ENCODE assay signal across 8 cellular contexts in genomic region chr19:52170304-52170703, GRCh38. TPM values are rescaled to one million over a fixed set of nuclear protein-coding genes. Genes with fewer than 3 reads are reported as not detected.
DNase-seq lines count a peak whose midpoint lies in the region; ATAC-seq lines count a peak whose summit lies in the region.

No MANE protein-coding gene starts in this region.

- H3K4me3 ChIP-seq in HUES48 (ENCODE audit: low read depth, low read length), result peak overlapping the region; percentile 98
- H3K4me3 ChIP-seq in iPS-20b (ENCODE audit: low read length), result peak overlapping the region; percentile 89

- peaks cover 7% of the 10 kb centered on the region for H3K9me3 Mint-ChIP-seq in activated naive CD8-positive, alpha-beta T cell treated with anti-CD3 and anti-CD28 coated beads for 36 hours
- no peaks in the 10 kb centered on the region for H3K9me3 Mint-ChIP-seq in stimulated activated naive CD8-positive, alpha-beta T cell treated with anti-CD3 and anti-CD28 coated beads, Interleukin-15, Interleukin-2, amounts not matched to agents 100 ng/mL and 50 ng/mL, for 24 hours

- peaks cover 11% of the 10 kb centered on the region for H3K4me1 ChIP-seq in HUES48 (ENCODE audit: control insufficient read depth, insufficient read depth, low read length)
- H3K4me1 ChIP-seq in iPS-20b (ENCODE audit: insufficient read depth, low read length), result peaks cover 5% of the 10 kb centered on the region

- peak overlapping the region; percentile 89 for H3K27ac Mint-ChIP-seq in activated naive CD8-positive, alpha-beta T cell treated with anti-CD3 and anti-CD28 coated beads for 36 hours
- peak overlapping the region; percentile 84 for H3K27ac Mint-ChIP-seq in stimulated activated naive CD8-positive, alpha-beta T cell treated with anti-CD3 and anti-CD28 coated beads, Interleukin-15, Interleukin-2, amounts not matched to agents 100 ng/mL and 50 ng/mL, for 24 hours

- H3K27me3 ChIP-seq in HUES48 (ENCODE audit: control insufficient read depth, insufficient read depth, low read length) (no peaks in the 10 kb centered on the region; the same call in 1 of the 2 replicates), iPS-20b (ENCODE audit: insufficient read depth, low read length) (peaks cover 19% of the 10 kb centered on the region; the same call in 1 of the 2 replicates)

- no peak overlapping the region for H3K27ac ChIP-seq in HUES48 (ENCODE audit: low read depth, low read length)
- no peak overlapping the region for H3K27ac ChIP-seq in iPS-20b (ENCODE audit: low read length)

- peaks cover 24% of the 10 kb centered on the region for H3K36me3 ChIP-seq in HUES48 (ENCODE audit: control insufficient read depth, insufficient read depth, low read length)
- peaks cover 24% of the 10 kb centered on the region for H3K36me3 ChIP-seq in iPS-20b (ENCODE audit: insufficient read depth, low read depth, low read length)

- ATAC-seq in HG02571 (IDR thresholded peaks at IDR 0.05; ENCODE audit: unreplicated experiment), result no peak

- no peaks in the 10 kb centered on the region for H3K27me3 Mint-ChIP-seq in activated naive CD8-positive, alpha-beta T cell treated with anti-CD3 and anti-CD28 coated beads for 36 hours
- H3K27me3 Mint-ChIP-seq in stimulated activated naive CD8-positive, alpha-beta T cell treated with anti-CD3 and anti-CD28 coated beads, Interleukin-15, Interleukin-2, amounts not matched to agents 100 ng/mL and 50 ng/mL, for 24 hours, result no peaks in the 10 kb centered on the region

- H3K9ac ChIP-seq in HUES48 (ENCODE audit: low read depth, low read length) (no peak overlapping the region), iPS-20b (ENCODE audit: low read depth, low read length) (peak overlapping the region; percentile 69; the same call in 1 of the 2 replicates)

- H3K36me3 Mint-ChIP-seq in activated naive CD8-positive, alpha-beta T cell treated with anti-CD3 and anti-CD28 coated beads for 36 hours, result peaks cover 39% of the 10 kb centered on the region
- H3K36me3 Mint-ChIP-seq in stimulated activated naive CD8-positive, alpha-beta T cell treated with anti-CD3 and anti-CD28 coated beads, Interleukin-15, Interleukin-2, amounts not matched to agents 100 ng/mL and 50 ng/mL, for 24 hours (ENCODE audit: low read depth), result peaks cover 38% of the 10 kb centered on the region

- H3K9me3 ChIP-seq in HUES48 (ENCODE audit: control insufficient read depth, insufficient read depth, low read length) (no peaks in the 10 kb centered on the region; the same call in 1 of the 2 replicates), iPS-20b (ENCODE audit: insufficient read depth, low read depth, low read length) (no peaks in the 10 kb centered on the region)

- peaks cover 20% of the 10 kb centered on the region for H3K4me1 Mint-ChIP-seq in activated naive CD8-positive, alpha-beta T cell treated with anti-CD3 and anti-CD28 coated beads for 36 hours
- H3K4me1 Mint-ChIP-seq in stimulated activated naive CD8-positive, alpha-beta T cell treated with anti-CD3 and anti-CD28 coated beads, Interleukin-15, Interleukin-2, amounts not matched to agents 100 ng/mL and 50 ng/mL, for 24 hours (ENCODE audit: low read depth), result peaks cover 22% of the 10 kb centered on the region

- H3K4me3 Mint-ChIP-seq in activated naive CD8-positive, alpha-beta T cell treated with anti-CD3 and anti-CD28 coated beads for 36 hours, result peak overlapping the region; percentile 87
- H3K4me3 Mint-ChIP-seq in stimulated activated naive CD8-positive, alpha-beta T cell treated with anti-CD3 and anti-CD28 coated beads, Interleukin-15, Interleukin-2, amounts not matched to agents 100 ng/mL and 50 ng/mL, for 24 hours, result peak overlapping the region; percentile 92

- DNase-seq in activated naive CD8-positive, alpha-beta T cell treated with anti-CD3 and anti-CD28 coated beads for 36 hours, result peak; percentile 2
- DNase-seq in NCI-H2029 treated with DMSO at 0.1 percent for 48 hours (lab: John Stamatoyannopoulos, UW), result no peak
- DNase-seq in NCI-H524 treated with DMSO at 0.1 percent for 48 hours (lab: John Stamatoyannopoulos, UW), result no peak
- no peak for DNase-seq in NK-92 treated with Interleukin-12 subunit alpha and Interleukin-12 subunit beta, amount 100 ng/mL, for 24 hours (lab: John Stamatoyannopoulos, UW)

RNA-seq across cellular contexts. Expression of gene ZNF836, which starts 1.1 kb away (rescaled TPM):
- 10 to 100 TPM; 10.0 to 12.0 TPM for total RNA-seq in activated naive CD8-positive, alpha-beta T cell treated with anti-CD3 and anti-CD28 coated beads for 36 hours

RNA-seq across cellular contexts. Expression of gene PPP2R1A, which starts 19.5 kb away (rescaled TPM):
- total RNA-seq in activated naive CD8-positive, alpha-beta T cell treated with anti-CD3 and anti-CD28 coated beads for 36 hours, result 100 to 1,000 TPM; 222 to 244 TPM

RNA-seq across cellular contexts. Expression of gene ZNF616, which starts 30.6 kb away (rescaled TPM):
- 1 to 10 TPM; 9.0 to 9.5 TPM for total RNA-seq in activated naive CD8-positive, alpha-beta T cell treated with anti-CD3 and anti-CD28 coated beads for 36 hours
